ENCODE assay signal across 18 cellular contexts in the genomic region with DNA sequence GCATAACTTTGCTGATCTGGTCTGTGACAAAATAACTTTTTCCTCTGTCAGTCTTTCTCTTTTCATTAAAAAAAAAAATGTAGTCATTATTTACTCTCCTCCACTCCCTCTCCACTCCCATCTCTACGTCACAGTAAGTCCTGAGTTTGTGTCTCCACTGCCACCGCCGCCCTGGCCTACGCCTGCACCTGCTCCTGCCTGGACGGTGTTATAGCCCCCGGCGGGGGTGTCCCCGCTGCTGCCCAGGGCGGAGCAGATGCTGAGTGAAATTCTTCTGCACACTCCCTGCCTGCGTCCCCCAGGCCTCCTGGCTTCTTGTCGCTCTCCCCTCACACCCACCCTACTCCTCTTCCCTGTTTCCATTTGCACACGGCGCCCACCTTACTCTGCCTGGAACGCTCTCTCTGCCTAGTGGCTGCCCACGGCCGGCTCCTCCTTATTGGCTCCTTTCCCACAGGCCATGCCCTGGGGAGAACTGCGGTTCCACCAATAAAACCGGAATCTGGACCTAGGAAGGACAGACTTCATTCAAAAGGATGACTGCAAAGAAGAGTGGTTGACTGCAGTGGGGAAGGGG. TPM values are rescaled to one million over a fixed set of nuclear protein-coding genes. Genes with fewer than 3 reads are reported as not detected.
DNase-seq lines count a peak whose midpoint lies in the region; TF ChIP-seq lines count a peak whose summit lies in the region.
"Had no signal": no experiment of that assay in that cellular context is flagged by ENCODE, and none has a peak within 500 bp of the region (broad histone marks: within the 10 kb centered on the region; RNA-seq: fewer than 3 reads in every experiment).

No MANE protein-coding gene starts in this region.

- H4K20me1 ChIP-seq in neural progenitor cell (ENCODE audit: low read depth): no peaks in the 10 kb centered on the region

- H3K27me3 Mint-ChIP-seq in neural progenitor cell (ENCODE audit: insufficient read depth, low read depth): peaks cover 5% of the 10 kb centered on the region

- POLR2A ChIA-PET in HEK293 (lab: Yijun Ruan, JAX): no interaction called here

- no peak overlapping the region for H3K9ac ChIP-seq in neural progenitor cell

- H3K9me3 ChIP-seq in HEK293 (ENCODE audit: control insufficient read depth, insufficient read depth, low read depth, low read length) (no peaks in the 10 kb centered on the region), SJCRH30 (replicated peaks) (no peaks in the 10 kb centered on the region), neural progenitor cell (ENCODE audit: low read depth) (no peaks in the 10 kb centered on the region)

- DNase-seq in NCI-H1417 (lab: John Stamatoyannopoulos, UW) (peak in 2 of 3 experiments; percentile 63 to 75), NCI-H1417 treated with DMSO at 0.1 percent for 48 hours (lab: John Stamatoyannopoulos, UW) (no peak), SJCRH30 (peak; percentile 39 to 58), neural progenitor cell (ENCODE audit: low spot score) (no peak), NOMO-1 treated with dmso at 0.1 percent for 144 hours (lab: John Stamatoyannopoulos, UW; ENCODE audit: unreplicated experiment) (no peak)
- no peak for DNase-seq in activated CD4-positive, alpha-beta T cell treated with anti-CD3 and anti-CD28 coated beads, Interleukin-2, amount 50 U/mL, for 1 hour
- DNase-seq in stimulated activated CD4-positive, alpha-beta T cell treated with anti-CD3 and anti-CD28 coated beads, Interleukin-2, amount 100 ng/mL, for 24 hours: no peak
- DNase-seq: 8988T, Kasumi-1, NCI-H1092 treated with DMSO at 0.1 percent for 48 hours, NCI-H1694, NCI-H2029 treated with DMSO at 0.1 percent for 48 hours, NCI-H226, NCI-H526 treated with DMSO at 0.1 percent for 48 hours had no signal

- no peaks in the 10 kb centered on the region for H3F3A ChIP-seq in neural progenitor cell (ENCODE audit: low read depth)

- CTCF ChIA-PET in HEK293 (lab: Yijun Ruan, JAX): no interaction called here

- peak overlapping the region; percentile 76 for H3K27ac Mint-ChIP-seq in neural progenitor cell

- H3K36me3 ChIP-seq in HEK293 (ENCODE audit: control insufficient read depth in 2 of 2, insufficient read depth in 1 of 2, low read length in 2 of 2) (no peaks in the 10 kb centered on the region), SJCRH30 (no peaks in the 10 kb centered on the region), neural progenitor cell (no peaks in the 10 kb centered on the region)

- H2AFZ ChIP-seq in neural progenitor cell (replicated peaks): no peak overlapping the region

- no peaks in the 10 kb centered on the region for H3K79me2 ChIP-seq in neural progenitor cell (ENCODE audit: low read depth)

- peaks cover 46% of the 10 kb centered on the region for H3K4me1 Mint-ChIP-seq in neural progenitor cell

- no peaks in the 10 kb centered on the region for H3K9me3 Mint-ChIP-seq in neural progenitor cell

- no peaks in the 10 kb centered on the region for H3K4me1 ChIP-seq in HEK293 (ENCODE audit: control insufficient read depth, insufficient read depth, low read length)
- peaks cover 16% of the 10 kb centered on the region for H3K4me1 ChIP-seq in SJCRH30
- H3K4me1 ChIP-seq in neural progenitor cell: peaks cover 11% of the 10 kb centered on the region

- 0 out of 2 replicates have a peak, but pooled peaks cover 2% of the 10 kb centered on the region for H3K27me3 ChIP-seq in SJCRH30
- H3K27me3 ChIP-seq in neural progenitor cell: no peaks in the 10 kb centered on the region

- TF ChIP-seq CTCF in HEK293 (tag by site-specific recombination; IDR thresholded peaks at IDR 0.05): no peak
- no peak for TF ChIP-seq CTCF in neural progenitor cell (IDR thresholded peaks at IDR 0.05)

- H3K4me2 ChIP-seq in neural progenitor cell: no peak overlapping the region

- H3K4me3 ChIP-seq in HEK293 (ENCODE audit: low read depth, low read length) (no peak overlapping the region), SJCRH30 (no peak overlapping the region), neural progenitor cell (no peak overlapping the region)
- H3K4me3 ChIP-seq: K562, SK-N-MC had no signal

- H3K27ac ChIP-seq in HEK293 (ENCODE audit: extremely low read depth, low read depth, low read length) (no peak overlapping the region), SJCRH30 (no peak overlapping the region), neural progenitor cell (no peak overlapping the region)
- H3K27ac ChIP-seq: RWPE1, SK-N-MC had no signal

- no peak overlapping the region for H3K4me3 Mint-ChIP-seq in neural progenitor cell

- H3K36me3 Mint-ChIP-seq in neural progenitor cell: no peaks in the 10 kb centered on the region

TF ChIP-seq in HEK293, 187 proteins besides CTCF, POLR2A, EP300 and RAD21:
- TF ChIP-seq ZFP41 (tag by site-specific recombination; IDR thresholded peaks at IDR 0.05; ENCODE audit: borderline replicate concordance) (no peak), ZNF433 (tag by site-specific recombination; IDR thresholded peaks at IDR 0.05; ENCODE audit: low read depth) (no peak), ZFHX2 (tag by site-specific recombination; conservative IDR thresholded peaks at IDR 0.05) (peak; percentile 23), EGR2 (tag by site-specific recombination; IDR thresholded peaks at IDR 0.05; ENCODE audit: low read depth) (peak; percentile 82), ZNF19 (tag by site-specific recombination; IDR thresholded peaks at IDR 0.05; ENCODE audit: low read depth) (no peak), YY1 (tag by site-specific recombination; IDR thresholded peaks at IDR 0.05) (no peak), ZNF677 (tag by site-specific recombination; IDR thresholded peaks at IDR 0.05) (no peak)

RNA-seq across cellular contexts. Expression of a gene that starts 55.2 kb away (rescaled TPM):
- 55.0 and 59.2 TPM in 2 replicates for total RNA-seq in SJCRH30 (2014; rRNA removed; shearing (Covaris generic))
- total RNA-seq in neural progenitor cell (ENCODE audit: low replicate concordance): 31.3 and 36.5 TPM in 2 replicates

Comparison
In these comparisons a context has a peak if more than half of its experiments do, and no peak if none do; other contexts are left out.
1. DNase-seq: peak in NCI-H1417 (2 of 3) and SJCRH30 (2 of 2); none in NCI-H1417 treated with DMSO at 0.1 percent for 48 hours (single experiment), neural progenitor cell (single experiment), activated CD4-positive, alpha-beta T cell treated with anti-CD3 and anti-CD28 coated beads, Interleukin-2, amount 50 U/mL, for 1 hour (single experiment), stimulated activated CD4-positive, alpha-beta T cell treated with anti-CD3 and anti-CD28 coated beads, Interleukin-2, amount 100 ng/mL, for 24 hours (0 of 2) and NOMO-1 treated with dmso at 0.1 percent for 144 hours (single experiment).